7 cellular contexts compared by ENCODE assay signal in genomic region chr16:15547072-15547767, GRCh38.
DNase-seq lines count a peak whose midpoint lies in the region; ATAC-seq, FAIRE-seq and TF ChIP-seq lines count a peak whose summit lies in the region.
"Not testable (repeated sequence)": the region's sequence is repeated elsewhere in the genome, so short reads cannot be mapped to it uniquely, and the experiment has no call there.

No MANE protein-coding gene starts in this region.

- H3K4me2 ChIP-seq in A549: peak overlapping the region; percentile 11; the same call in 2 of the 3 replicates
- H3K4me2 ChIP-seq in K562 (ENCODE audit: insufficient read depth, low read length); keratinocyte (ENCODE audit: control insufficient read depth, extremely low read depth, insufficient read depth, low read depth, low read length): not testable (repeated sequence)

- in situ Hi-C loops in K562 (cut with MboI): not testable (repeated sequence)

- not testable (repeated sequence) for H2AFZ ChIP-seq in K562 (ENCODE audit: low read depth, low read length); keratinocyte (ENCODE audit: control insufficient read depth, low read length)

- 78% methylated on average over 13 of the region's 13 CpGs for WGBS in A549 (ENCODE audit: missing lambda C conversion rate)
- WGBS in K562 (ENCODE audit: insufficient coverage, low coverage, missing lambda C conversion rate): 76% methylated on average over 11 of the region's 13 CpGs

- TF ChIP-seq RAD21 in A549 (conservative IDR thresholded peaks at IDR 0.05 in 1 of 2, IDR thresholded peaks at IDR 0.05 in 1 of 2); K562 (CRISPR knock-in tag; conservative IDR thresholded peaks at IDR 0.05 in 1 of 2, IDR thresholded peaks at IDR 0.05 in 1 of 2): not testable (repeated sequence)

- not testable (repeated sequence) for H3K27me3 ChIP-seq in K562 (ENCODE audit: control insufficient read depth in 2 of 2, insufficient read depth in 2 of 2, low read length in 2 of 2); keratinocyte (ENCODE audit: control insufficient read depth, extremely low read depth, insufficient read depth, low read length)

- not testable (repeated sequence) for H3K9me3 ChIP-seq in A549; K562 (replicated peaks; ENCODE audit: control insufficient read depth, insufficient read depth, low read depth, low read length); keratinocyte (ENCODE audit: control insufficient read depth, low read depth, low read length); mucosa of descending colon

- H3K27ac ChIP-seq in A549: peak overlapping the region; percentile 23 to 74; a peak in 4 of 6 replicates
- H3K27ac ChIP-seq in K562 (ENCODE audit: extremely low read depth, low read depth, low read length); keratinocyte (ENCODE audit: control insufficient read depth, insufficient read depth, low read length): not testable (repeated sequence)
- H3K27ac ChIP-seq in epithelial cell of prostate: peak overlapping the region; percentile 5

- TF ChIP-seq CTCF in A549 (IDR thresholded peaks at IDR 0.05); K562 (IDR thresholded peaks at IDR 0.05 in 2 of 3, conservative IDR thresholded peaks at IDR 0.05 in 1 of 3; ENCODE audit: insufficient read depth in 2 of 3, low read depth in 1 of 3, low read length in 3 of 3); keratinocyte (optimal IDR thresholded peaks at IDR 0.05 in 1 of 3, IDR thresholded peaks at IDR 0.05 in 1 of 3, conservative IDR thresholded peaks at IDR 0.05 in 1 of 3; ENCODE audit: extremely low read depth in 1 of 3, insufficient read depth in 2 of 3, low read length in 3 of 3); mucosa of descending colon (IDR thresholded peaks at IDR 0.05): not testable (repeated sequence)

- not testable (repeated sequence) for H3K4me3 ChIP-seq in A549; K562; keratinocyte (ENCODE audit: control insufficient read depth in 2 of 3, extremely low read depth in 1 of 3, insufficient read depth in 2 of 3, low read depth in 1 of 3, low read length in 3 of 3); mucosa of descending colon

- not testable (repeated sequence) for H3K9ac ChIP-seq in K562 (ENCODE audit: insufficient read depth in 1 of 2, low read depth in 2 of 2, low read length in 2 of 2); keratinocyte (ENCODE audit: control insufficient read depth, extremely low read depth, insufficient read depth, low read length)

- not testable (repeated sequence) for H3K79me2 ChIP-seq in K562 (ENCODE audit: control insufficient read depth, insufficient read depth, low read length); keratinocyte (ENCODE audit: control insufficient read depth, insufficient read depth, low read length)

- intact Hi-C loops in K562 (cut with micrococcal nuclease); mucosa of descending colon (cut with DNase I, micrococcal nuclease): not testable (repeated sequence)

- peak; percentile 25 to 56 for DNase-seq in A549 (ENCODE audit: low read depth in 1 of 2, low spot score in 1 of 2)
- peak; percentile 13 for DNase-seq in Daoy (ENCODE audit: low read depth)
- peak; percentile 73 for DNase-seq in RCC 7860 (ENCODE audit: low spot score)
- DNase-seq in K562 (ENCODE audit: extremely low read depth in 1 of 4, low spot score in 3 of 4); mucosa of descending colon: not testable (repeated sequence)
- peak; percentile 34 for DNase-seq in epithelial cell of prostate (ENCODE audit: low read depth, low spot score)
- DNase-seq in keratinocyte (ENCODE audit: low read depth, low spot score): peak; percentile 19

- H3K36me3 ChIP-seq in K562 (ENCODE audit: control insufficient read depth, insufficient read depth, low read length); keratinocyte (ENCODE audit: control insufficient read depth in 2 of 2, extremely low read depth in 1 of 2, insufficient read depth in 2 of 2, low read length in 2 of 2); mucosa of descending colon (ENCODE audit: low read depth): not testable (repeated sequence)

- not testable (repeated sequence) for H3K9me1 ChIP-seq in K562 (ENCODE audit: control insufficient read depth, insufficient read depth, low read length); keratinocyte (ENCODE audit: control insufficient read depth, extremely low read depth, insufficient read depth, low read length)

- dilution Hi-C loops in keratinocyte (cut with MboI; ENCODE audit: extremely low pct_ligation_motif_present, low sequenced_read_pairs): not testable (repeated sequence)

- TF ChIP-seq EP300 in A549 (IDR thresholded peaks at IDR 0.05); K562 (IDR thresholded peaks at IDR 0.05; ENCODE audit: low read length): not testable (repeated sequence)

- FAIRE-seq in A549 (lab: Jason Lieb, UNC); K562 (lab: Jason Lieb, UNC); keratinocyte (lab: Jason Lieb, UNC): not testable (repeated sequence)
- peak; percentile 65 for FAIRE-seq in RCC 7860 (lab: Jason Lieb, UNC)

- not testable (repeated sequence) for H4K20me1 ChIP-seq in K562 (replicated peaks; ENCODE audit: control insufficient read depth, insufficient read depth, low read length); keratinocyte (ENCODE audit: control insufficient read depth, extremely low read depth, insufficient read depth, low read length)

- not testable (repeated sequence) for TF ChIP-seq POLR2A in A549 (IDR thresholded peaks at IDR 0.05; ENCODE audit: low read length); K562 (conservative IDR thresholded peaks at IDR 0.05)

- H3K4me1 ChIP-seq in A549 (peaks cover 49% of the 10 kb centered on the region), K562 (replicated peaks in 1 of 2; ENCODE audit: control insufficient read depth in 2 of 2, insufficient read depth in 2 of 2, low read length in 2 of 2) (peaks cover 10 to 16% of the 10 kb centered on the region in 2 experiments)
- H3K4me1 ChIP-seq in keratinocyte (ENCODE audit: control insufficient read depth, extremely low read depth, insufficient read depth, low read length); mucosa of descending colon (ENCODE audit: low read depth): not testable (repeated sequence)

- BruUV-seq in K562 (replicated peaks; lab: Mats Ljungman, UMichigan): not testable (repeated sequence)

- ATAC-seq in A549, K562: not testable (repeated sequence)
- ATAC-seq in mucosa of descending colon: peak; percentile 42

- CTCF ChIA-PET in A549 (lab: Yijun Ruan, JAX): interaction anchor here (1.1 to 8.6 kb wide), 4 partner anchors 48 to 118 kb away, joined by 3 to 112 read pairs (median 4); partner anchors contain the start of gene BMERB1
- CTCF ChIA-PET in K562 (lab: Yijun Ruan, JAX; ENCODE audit: low intra/inter-chr PET ratio): not testable (repeated sequence)

- POLR2A ChIA-PET in A549 (lab: Yijun Ruan, JAX) (interaction anchor here (0.6 kb wide), 1 partner anchor 52 kb away, joined by 3 read pairs; no protein-coding TSS in a partner anchor), K562 (lab: Yijun Ruan, JAX) (interaction anchor here (0.8 to 1.3 kb wide), 3 partner anchors 9 to 58 kb away, joined by 3 to 4 read pairs (median 4); no protein-coding TSS in a partner anchor)

TF ChIP-seq in A549, 52 proteins besides CTCF, POLR2A, EP300 and RAD21:
- TF ChIP-seq FOSL2 (IDR thresholded peaks at IDR 0.05): not testable (repeated sequence)
- TF ChIP-seq FOSL2 (CRISPR knock-in tag; IDR thresholded peaks at IDR 0.05): peak; percentile 58
- TF ChIP-seq KDM1A (IDR thresholded peaks at IDR 0.05; ENCODE audit: low read depth): peak; percentile 48; the same call in 1 of the 2 replicates
TF ChIP-seq in A549: peak in this region for 2; not testable (repeated sequence) for 50.

TF ChIP-seq in K562, 482 proteins besides CTCF, POLR2A, EP300 and RAD21:
- peak; percentile 27; the same call in 1 of the 2 replicates for TF ChIP-seq ATF3 (IDR thresholded peaks at IDR 0.05)
- TF ChIP-seq ATF3 (CRISPR knock-in tag; conservative IDR thresholded peaks at IDR 0.05): not testable (repeated sequence)
